Comparison of ENCODE assay signal across 1 cellular context in genomic region chr17:8137645-8138342, GRCh38.
TF ChIP-seq lines count a peak whose summit lies in the region.

No MANE protein-coding gene starts in this region.

TF ChIP-seq in A549, 52 proteins besides CTCF, POLR2A, EP300 and RAD21 (continued from another document):
- TF ChIP-seq USF2 (IDR thresholded peaks at IDR 0.05) (no peak), MAFK (IDR thresholded peaks at IDR 0.05; ENCODE audit: partially characterized antibody) (no peak)
